In genomic region chr16:68078726-68079615, GRCh38 we compare ENCODE assay signal across 11 cellular contexts. TPM values are rescaled to one million over a fixed set of nuclear protein-coding genes. Genes with fewer than 3 reads are reported as not detected.
DNase-seq lines count a peak whose midpoint lies in the region; FAIRE-seq and TF ChIP-seq lines count a peak whose summit lies in the region.
"Had no signal": no experiment of that assay in that cellular context is flagged by ENCODE, and none has a peak within 500 bp of the region (broad histone marks: within the 10 kb centered on the region; RNA-seq: fewer than 3 reads in every experiment).

No MANE protein-coding gene starts in this region.

- H3K4me3 ChIP-seq in BLaER1 treated with 17β-estradiol and CSF1 and Interleukin-3, amounts not matched to agents 10 nM and 100 nM: peak overlapping the region in 8 of 10 experiments; percentile 7 to 44 (median 39); a peak in 11 of 20 replicates
- H3K4me3 ChIP-seq in NB4 (ENCODE audit: low read depth, low read length): peak overlapping the region; percentile 9
- peak overlapping the region; percentile 9 for H3K4me3 ChIP-seq in effector memory CD4-positive, alpha-beta T cell (ENCODE audit: insufficient read depth, low read depth, low read length, poor library complexity, severe bottlenecking)
- no peak overlapping the region for H3K4me3 ChIP-seq in parathyroid adenoma (ENCODE audit: low read depth, low read length)
- H3K4me3 ChIP-seq: neural progenitor cell had no signal

- H3K9ac ChIP-seq in BLaER1 treated with 17β-estradiol and CSF1 and Interleukin-3, amounts not matched to agents 10 nM and 100 nM: peak overlapping the region; percentile 27 to 81 (median 77); a peak in 21 of 22 replicates
- H3K9ac ChIP-seq in parathyroid adenoma: no peak overlapping the region
- H3K9ac ChIP-seq: neural progenitor cell had no signal

- DNase-seq in NB4 (ENCODE audit: low read depth): peak; percentile 83
- DNase-seq in effector memory CD4-positive, alpha-beta T cell: no peak
- DNase-seq in D341Med (ENCODE audit: low spot score): no peak
- DNase-seq in effector CD4-positive, alpha-beta T cell: no peak
- no peak for DNase-seq in GM12891 (ENCODE audit: insufficient read length, low spot score)
- no peak for DNase-seq in NCI-H2029 (lab: John Stamatoyannopoulos, UW)
- DNase-seq: NCI-H2107 had no signal

- FAIRE-seq in GM12891 (lab: Jason Lieb, UNC): no peak

- TF ChIP-seq CTCF in NB4 (IDR thresholded peaks at IDR 0.05; ENCODE audit: low read depth, low read length): no peak
- no peak for TF ChIP-seq CTCF in parathyroid adenoma (IDR thresholded peaks at IDR 0.05)

- 0 out of 22 replicates have a peak, but pooled peaks cover 0 to under 1% (median 0%) of the 10 kb centered on the region in 11 experiments for H3K27me3 ChIP-seq in BLaER1 treated with 17β-estradiol and CSF1 and Interleukin-3, amounts not matched to agents 10 nM and 100 nM
- H3K27me3 ChIP-seq in effector memory CD4-positive, alpha-beta T cell (replicated peaks; ENCODE audit: control insufficient read depth, insufficient read depth, low read length, poor library complexity, severe bottlenecking): no peaks in the 10 kb centered on the region
- H3K27me3 ChIP-seq in parathyroid adenoma (ENCODE audit: control insufficient read depth, insufficient read depth, low read length): no peaks in the 10 kb centered on the region
- H3K27me3 ChIP-seq: neural progenitor cell had no signal

- TF ChIP-seq POLR2A in NB4 (IDR thresholded peaks at IDR 0.05; ENCODE audit: extremely low read depth, insufficient read length): no peak
- TF ChIP-seq POLR2A in GM12891 (IDR thresholded peaks at IDR 0.05; ENCODE audit: low read depth, low read length): no peak

- peaks cover 99 to 100% (median 100%) of the 10 kb centered on the region in 10 experiments for H3K4me1 ChIP-seq in BLaER1 treated with 17β-estradiol and CSF1 and Interleukin-3, amounts not matched to agents 10 nM and 100 nM
- peaks cover 83% of the 10 kb centered on the region for H3K4me1 ChIP-seq in effector memory CD4-positive, alpha-beta T cell (ENCODE audit: control insufficient read depth, insufficient read depth, low read length, poor library complexity, severe bottlenecking)
- H3K4me1 ChIP-seq in parathyroid adenoma: peaks cover 73% of the 10 kb centered on the region

- H3K9me3 ChIP-seq in BLaER1 treated with 17β-estradiol and CSF1 and Interleukin-3, amounts not matched to agents 10 nM and 100 nM (replicated peaks in 1 of 11): no peaks in the 10 kb centered on the region
- H3K9me3 ChIP-seq in effector memory CD4-positive, alpha-beta T cell (ENCODE audit: control insufficient read depth, low read length): no peaks in the 10 kb centered on the region
- H3K9me3 ChIP-seq in parathyroid adenoma (ENCODE audit: control insufficient read depth, low read length): no peaks in the 10 kb centered on the region

- peak overlapping the region; percentile 72 for H2AFZ ChIP-seq in parathyroid adenoma
- H2AFZ ChIP-seq: neural progenitor cell had no signal

- H3K4me2 ChIP-seq in BLaER1 treated with 17β-estradiol and CSF1 and Interleukin-3, amounts not matched to agents 10 nM and 100 nM: peak overlapping the region; percentile 89 to 98 (median 95)
- H3K4me2 ChIP-seq in parathyroid adenoma (ENCODE audit: low read length): no peak overlapping the region
- H3K4me2 ChIP-seq: neural progenitor cell had no signal

- H3K79me2 ChIP-seq in parathyroid adenoma: no peaks in the 10 kb centered on the region

- H4K20me1 ChIP-seq in BLaER1 treated with 17β-estradiol and CSF1 and Interleukin-3, amounts not matched to agents 10 nM and 100 nM: peaks cover 0 to 36% (median 0%) of the 10 kb centered on the region in 11 experiments; a peak in 6 of 22 replicates

- peak overlapping the region; percentile 75 to 99 (median 97) for H3K27ac ChIP-seq in BLaER1 treated with 17β-estradiol and CSF1 and Interleukin-3, amounts not matched to agents 10 nM and 100 nM
- H3K27ac ChIP-seq in effector memory CD4-positive, alpha-beta T cell (ENCODE audit: insufficient read depth, low read length, poor library complexity, severe bottlenecking): peak overlapping the region; percentile 68
- H3K27ac ChIP-seq in parathyroid adenoma: peak overlapping the region; percentile 97
- H3K27ac ChIP-seq: C4-2B, neural progenitor cell had no signal

- H3K36me3 ChIP-seq in BLaER1 treated with 17β-estradiol and CSF1 and Interleukin-3, amounts not matched to agents 10 nM and 100 nM: peaks cover 4 to 37% (median 17%) of the 10 kb centered on the region in 11 experiments; a peak in 17 of 22 replicates
- H3K36me3 ChIP-seq in effector memory CD4-positive, alpha-beta T cell (ENCODE audit: control insufficient read depth, insufficient read depth, low read length): peaks cover under 1% of the 10 kb centered on the region
- H3K36me3 ChIP-seq in parathyroid adenoma (ENCODE audit: control insufficient read depth, insufficient read depth, low read length): no peaks in the 10 kb centered on the region
- H3K36me3 ChIP-seq: neural progenitor cell had no signal

TF ChIP-seq in GM12891, 5 proteins besides CTCF, POLR2A, EP300 and RAD21:
- no peak for TF ChIP-seq POU2F2 (IDR thresholded peaks at IDR 0.05; ENCODE audit: low read depth, low read length)
- no peak for TF ChIP-seq PAX5 (IDR thresholded peaks at IDR 0.05; ENCODE audit: insufficient read depth, low read length, severe bottlenecking)
- no peak for TF ChIP-seq TAF1 (IDR thresholded peaks at IDR 0.05; ENCODE audit: low read depth, low read length)
- no peak for TF ChIP-seq POLR2AphosphoS5 (IDR thresholded peaks at IDR 0.05; ENCODE audit: low read depth, low read length)
- no peak for TF ChIP-seq SPI1 (IDR thresholded peaks at IDR 0.05; ENCODE audit: low read depth, low read length)

RNA-seq across cellular contexts. Expression of gene NFATC3, which starts 6.2 kb away (rescaled TPM):
- 8.3 TPM for polyA plus RNA-seq in GM12891 (2012; ENCODE audit: low read depth, missing spikeins)

RNA-seq across cellular contexts. Expression of gene DUS2, which starts 55.9 kb away (rescaled TPM):
- 19.2 TPM for polyA plus RNA-seq in GM12891 (2012; ENCODE audit: low read depth, missing spikeins)

RNA-seq across cellular contexts. Expression of gene DDX28, which starts 55.9 kb away (rescaled TPM):
- 14.8 TPM for polyA plus RNA-seq in GM12891 (2012; ENCODE audit: low read depth, missing spikeins)
